23 cellular contexts compared by ENCODE assay signal in the genomic region with DNA sequence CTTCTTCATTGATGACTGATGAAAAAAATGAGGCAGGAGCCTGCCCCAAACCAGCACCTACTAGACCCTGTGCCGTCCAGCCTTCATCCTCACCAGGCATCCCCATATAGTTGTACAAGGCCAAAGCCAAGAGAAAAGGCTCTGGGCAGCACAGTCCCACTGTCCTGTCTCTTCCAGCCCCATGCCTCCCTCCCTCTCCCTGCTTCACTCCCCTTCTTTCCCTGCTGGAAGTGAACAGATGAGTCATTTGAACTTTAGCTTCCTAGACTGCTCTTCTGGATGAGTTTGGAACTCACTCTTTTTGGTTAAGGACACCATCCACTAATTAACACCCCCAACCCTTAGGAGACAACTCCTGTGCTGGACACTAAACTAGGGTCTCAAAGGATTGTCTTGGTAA.
DNase-seq lines count a peak whose midpoint lies in the region; ATAC-seq and TF ChIP-seq lines count a peak whose summit lies in the region.
"Had no signal": no experiment of that assay in that cellular context is flagged by ENCODE, and none has a peak within 500 bp of the region (broad histone marks: within the 10 kb centered on the region; RNA-seq: fewer than 3 reads in every experiment).

No MANE protein-coding gene starts in this region.

- H3K4me1 ChIP-seq in lung (ENCODE audit: control insufficient read depth in 2 of 2, insufficient read depth in 2 of 2, low read length in 2 of 2) (peaks cover 0 to 2% of the 10 kb centered on the region in 2 donors), Karpas-422 (ENCODE audit: low read length) (no peaks in the 10 kb centered on the region)
- H3K4me1 ChIP-seq: BLaER1, prostate gland, transverse colon had no signal

- CTCF ChIA-PET in HEK293T (lab: Yijun Ruan, JAX), result no interaction called here

- no peaks in the 10 kb centered on the region for H4K20me1 ChIP-seq in Karpas-422 (ENCODE audit: insufficient read depth, low read depth, low read length)
- H4K20me1 ChIP-seq: BLaER1 had no signal

- peak; percentile 3 for DNase-seq in HEK293T (ENCODE audit: extremely low spot score)
- DNase-seq in coronary artery (ENCODE audit: low spot score), result peak; percentile 21
- peak; percentile 9 for DNase-seq in lung (ENCODE audit: low spot score)
- DNase-seq in stromal cell of bone marrow (ENCODE audit: low read depth), result peak; percentile 6
- no peak for DNase-seq in kidney tubule cell (ENCODE audit: low spot score)
- DNase-seq in effector CD4-positive, alpha-beta T cell, result no peak
- DNase-seq in Karpas-422, result no peak
- DNase-seq: activated CD8-positive, alpha-beta T cell treated with anti-CD3 and anti-CD28 coated beads for 36 hours; activated effector memory CD4-positive, alpha-beta T cell treated with anti-CD3 and anti-CD28 coated beads, Interleukin-2, amount 50 U/mL, for 16 hours; activated naive CD8-positive, alpha-beta T cell treated with anti-CD3 and anti-CD28 coated beads for 36 hours; aorta; caudate nucleus; glutamatergic neuron; H7; KG1; NCI-H1436; NCI-H345; NCI-H748 treated with DMSO at 0.1 percent for 48 hours; stimulated activated naive CD8-positive, alpha-beta T cell treated with anti-CD3 and anti-CD28 coated beads, Interleukin-15, amount 100 ng/mL, for 72 hours; transverse colon had no signal

- H3K9ac ChIP-seq in Karpas-422 (ENCODE audit: low read length), result no peak overlapping the region
- H3K9ac ChIP-seq: BLaER1 had no signal

- no peak overlapping the region for H2AFZ ChIP-seq in Karpas-422 (ENCODE audit: low read length)

- TF ChIP-seq CTCF in coronary artery (IDR thresholded peaks at IDR 0.05), result no peak
- no peak for TF ChIP-seq CTCF in lung (IDR thresholded peaks at IDR 0.05; ENCODE audit: control extremely low read depth, extremely low read depth)

- H3K4me2 ChIP-seq in Karpas-422 (ENCODE audit: low read depth, low read length, poor library complexity, severe bottlenecking), result no peak overlapping the region
- H3K4me2 ChIP-seq: BLaER1 had no signal

- H3K4me3 ChIP-seq in coronary artery (no peak overlapping the region), lung (no peak overlapping the region), Karpas-422 (ENCODE audit: low read length) (no peak overlapping the region)
- H3K4me3 ChIP-seq: BLaER1, prostate gland, transverse colon had no signal

- no peak overlapping the region for H3K27ac ChIP-seq in coronary artery
- H3K27ac ChIP-seq in lung (ENCODE audit: low read depth in 1 of 2, low read length in 1 of 2), result no peak overlapping the region
- no peak overlapping the region for H3K27ac ChIP-seq in Karpas-422 (ENCODE audit: low read length)
- H3K27ac ChIP-seq: BLaER1, prostate gland, RWPE1, transverse colon had no signal

- 72 to 78% methylated on average over 1 of the region's 1 CpG for WGBS in lung, 2 donors

- H3K79me2 ChIP-seq in Karpas-422 (ENCODE audit: low read length), result no peaks in the 10 kb centered on the region

- H3K36me3 ChIP-seq in lung (ENCODE audit: control insufficient read depth in 2 of 2, insufficient read depth in 2 of 2, low read length in 2 of 2) (no peaks in the 10 kb centered on the region), Karpas-422 (ENCODE audit: insufficient read depth, low read length) (no peaks in the 10 kb centered on the region)
- H3K36me3 ChIP-seq: BLaER1, prostate gland, transverse colon had no signal

- H3K9me2 ChIP-seq in Karpas-422 (replicated peaks; ENCODE audit: insufficient read depth, low read length), result no peaks in the 10 kb centered on the region

- POLR2A ChIA-PET in HEK293T (lab: Yijun Ruan, JAX), result no interaction called here

- peaks cover 0 to 2% of the 10 kb centered on the region in 2 donors for H3K9me3 ChIP-seq in lung (ENCODE audit: control insufficient read depth in 2 of 2, insufficient read depth in 1 of 2, low read length in 1 of 2)
- no peaks in the 10 kb centered on the region for H3K9me3 ChIP-seq in Karpas-422 (ENCODE audit: low read length)
- H3K9me3 ChIP-seq: BLaER1, prostate gland, transverse colon had no signal

- ATAC-seq in lung (ENCODE audit: insufficient read depth, low FRiP score), result no peak
- ATAC-seq: activated CD8-positive, alpha-beta T cell treated with anti-CD3 and anti-CD28 coated beads for 36 hours; stimulated activated naive CD8-positive, alpha-beta T cell treated with anti-CD3 and anti-CD28 coated beads, Interleukin-15, amount 100 ng/mL, for 72 hours had no signal

- H3K27me3 ChIP-seq in lung (ENCODE audit: control insufficient read depth, insufficient read depth) (no peaks in the 10 kb centered on the region), Karpas-422 (ENCODE audit: low read length) (no peaks in the 10 kb centered on the region)
- H3K27me3 ChIP-seq: BLaER1, transverse colon had no signal

TF ChIP-seq in HEK293T, 16 proteins besides CTCF, POLR2A, EP300 and RAD21:
- no peak for TF ChIP-seq SP1 (IDR thresholded peaks at IDR 0.05)
- TF ChIP-seq FOXM1 (IDR thresholded peaks at IDR 0.05; ENCODE audit: borderline replicate concordance), result no peak
- TF ChIP-seq NFRKB (IDR thresholded peaks at IDR 0.05), result no peak
- no peak for TF ChIP-seq FOXK2 (IDR thresholded peaks at IDR 0.05)
- TF ChIP-seq ELF4 (IDR thresholded peaks at IDR 0.05), result no peak
- TF ChIP-seq LEF1 (IDR thresholded peaks at IDR 0.05; ENCODE audit: borderline replicate concordance), result no peak
- TF ChIP-seq FOXA1 (IDR thresholded peaks at IDR 0.05), result no peak
- TF ChIP-seq CTBP1 (IDR thresholded peaks at IDR 0.05; ENCODE audit: borderline replicate concordance), result no peak
- no peak for TF ChIP-seq BHLHE40 (IDR thresholded peaks at IDR 0.05; ENCODE audit: borderline replicate concordance)
- TF ChIP-seq ARNT (IDR thresholded peaks at IDR 0.05), result no peak
- no peak for TF ChIP-seq ZNF384 (IDR thresholded peaks at IDR 0.05)
- no peak for TF ChIP-seq SUZ12 (IDR thresholded peaks at IDR 0.05)
- TF ChIP-seq L3MBTL2 (conservative IDR thresholded peaks at IDR 0.05), result no peak
- TF ChIP-seq HDGF (IDR thresholded peaks at IDR 0.05; ENCODE audit: borderline replicate concordance), result no peak
- TF ChIP-seq, protein P1, sequence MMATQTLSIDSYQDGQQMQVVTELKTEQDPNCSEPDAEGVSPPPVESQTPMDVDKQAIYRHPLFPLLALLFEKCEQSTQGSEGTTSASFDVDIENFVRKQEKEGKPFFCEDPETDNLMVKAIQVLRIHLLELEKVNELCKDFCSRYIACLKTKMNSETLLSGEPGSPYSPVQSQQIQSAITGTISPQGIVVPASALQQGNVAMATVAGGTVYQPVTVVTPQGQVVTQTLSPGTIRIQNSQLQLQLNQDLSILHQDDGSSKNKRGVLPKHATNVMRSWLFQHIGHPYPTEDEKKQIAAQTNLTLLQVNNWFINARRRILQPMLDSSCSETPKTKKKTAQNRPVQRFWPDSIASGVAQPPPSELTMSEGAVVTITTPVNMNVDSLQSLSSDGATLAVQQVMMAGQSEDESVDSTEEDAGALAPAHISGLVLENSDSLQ (IDR thresholded peaks at IDR 0.05), result no peak
- TF ChIP-seq TARDBP (IDR thresholded peaks at IDR 0.05), result no peak

Comparison
In these comparisons a context has a peak if more than half of its experiments do, and no peak if none do; other contexts are left out.
1. DNase-seq: peak in HEK293T (single experiment), coronary artery (single experiment), lung (single experiment) and stromal cell of bone marrow (single experiment); none in kidney tubule cell (single experiment), effector CD4-positive, alpha-beta T cell (single experiment) and Karpas-422 (single experiment).